In genomic region chr3:170689218-170689874, GRCh38 we compare ENCODE assay signal across 9 cellular contexts.
DNase-seq lines count a peak whose midpoint lies in the region; ATAC-seq and TF ChIP-seq lines count a peak whose summit lies in the region.
"Had no signal": no experiment of that assay in that cellular context is flagged by ENCODE, and none has a peak within 500 bp of the region (broad histone marks: within the 10 kb centered on the region; RNA-seq: fewer than 3 reads in every experiment).

No MANE protein-coding gene starts in this region.

- POLR2A ChIA-PET in WTC11 (lab: Charles Lee): no interaction called here

- CTCF ChIA-PET in WTC11 (lab: Charles Lee): interaction anchor here (1.2 to 3.3 kb wide), 3 partner anchors 121 to 275 kb away, joined by 3 to 25 read pairs (median 20); partner anchors contain the start of gene CLDN11

- no peak for TF ChIP-seq CTCF in WTC11 (IDR thresholded peaks at IDR 0.05)

- DNase-seq in A172 (ENCODE audit: low spot score) (peak; percentile 94), HT1080 (ENCODE audit: low read depth) (peak; percentile 96), WTC11 (ENCODE audit: low spot score) (peak; percentile 36), iPS-NIHi11 (ENCODE audit: low spot score) (peak; percentile 63), NCI-H82 (lab: John Stamatoyannopoulos, UW) (no peak), activated gamma-delta T cell (lab: John Stamatoyannopoulos, UW) (no peak)
- DNase-seq: GOT3 had no signal

- peak; percentile 92 for ATAC-seq in WTC11
- no peak for ATAC-seq in GM19324 (IDR thresholded peaks at IDR 0.05; ENCODE audit: low FRiP score, unreplicated experiment)
- ATAC-seq in GM21723 (IDR thresholded peaks at IDR 0.05; ENCODE audit: unreplicated experiment): no peak

- peaks cover 31% of the 10 kb centered on the region for H3K4me1 Mint-ChIP-seq in WTC11

- H3K36me3 Mint-ChIP-seq in WTC11: peaks cover 23% of the 10 kb centered on the region; the same call in 1 of the 2 replicates

- H3K9me3 Mint-ChIP-seq in WTC11: peaks cover 29% of the 10 kb centered on the region

- H3K27ac Mint-ChIP-seq in WTC11: peak overlapping the region; percentile 73

- peaks cover 10% of the 10 kb centered on the region; the same call in 1 of the 2 replicates for H3K27me3 Mint-ChIP-seq in WTC11 (ENCODE audit: low read depth)

- H3K4me3 Mint-ChIP-seq in WTC11: no peak overlapping the region

TF ChIP-seq in WTC11, 78 proteins besides CTCF, POLR2A, EP300 and RAD21:
- TF ChIP-seq FOXP1 (CRISPR knock-in tag; IDR thresholded peaks at IDR 0.05; ENCODE audit: borderline replicate concordance) (no peak), ATF2 (CRISPR knock-in tag; IDR thresholded peaks at IDR 0.05; ENCODE audit: borderline replicate concordance, low read depth) (no peak), EMX1 (CRISPR knock-in tag; IDR thresholded peaks at IDR 0.05) (no peak), ATF3 (CRISPR knock-in tag; conservative IDR thresholded peaks at IDR 0.05) (no peak), ZNF263 (CRISPR knock-in tag; IDR thresholded peaks at IDR 0.05; ENCODE audit: low read depth) (no peak), ETV6 (CRISPR knock-in tag; IDR thresholded peaks at IDR 0.05) (no peak), ZNF396 (CRISPR knock-in tag; IDR thresholded peaks at IDR 0.05; ENCODE audit: borderline replicate concordance) (no peak), ATF6 (CRISPR knock-in tag; IDR thresholded peaks at IDR 0.05) (no peak), FOXP4 (CRISPR knock-in tag; IDR thresholded peaks at IDR 0.05) (no peak), FOXK1 (CRISPR knock-in tag; IDR thresholded peaks at IDR 0.05) (no peak), ZNF512 (CRISPR knock-in tag; IDR thresholded peaks at IDR 0.05; ENCODE audit: borderline replicate concordance) (no peak), FOXJ3 (CRISPR knock-in tag; IDR thresholded peaks at IDR 0.05; ENCODE audit: borderline replicate concordance) (no peak)

Comparison
In these comparisons a context has a peak if more than half of its experiments do, and no peak if none do; other contexts are left out.
1. DNase-seq: peak in A172 (single experiment), HT1080 (single experiment), WTC11 (single experiment) and iPS-NIHi11 (single experiment); none in NCI-H82 (single experiment) and activated gamma-delta T cell (single experiment).